In genomic region chr12:6700646-6701051, GRCh38 we compare ENCODE assay signal across 8 cellular contexts. TPM values are rescaled to one million over a fixed set of nuclear protein-coding genes. Genes with fewer than 3 reads are reported as not detected.
DNase-seq lines count a peak whose midpoint lies in the region; ATAC-seq and TF ChIP-seq lines count a peak whose summit lies in the region.

PIANP (minus strand) TSS chr12:6700815; CDS start chr12:6698061, 2,754 bp downstream.

- no peak for TF ChIP-seq EP300 in SK-N-SH (IDR thresholded peaks at IDR 0.05; ENCODE audit: borderline replicate concordance in 1 of 2, low read depth in 1 of 2, low read length in 1 of 2)

- POLR2A ChIA-PET in SK-N-SH (lab: Yijun Ruan, JAX), result interaction anchor here (0.7 to 3.1 kb wide), 2 partner anchors 11 kb away, joined by 3 to 38 read pairs; partner anchors contain the start of gene ZNF384

- H3K4me2 ChIP-seq in SK-N-SH (peak within 1 kb of the TSS; percentile 98), hepatocyte (peak within 1 kb of the TSS; percentile 96)

- H3K36me3 ChIP-seq in SK-N-SH (replicated peaks in 1 of 2; ENCODE audit: control insufficient read depth in 1 of 2, insufficient read depth in 2 of 2, low read length in 1 of 2) (peaks cover 0 to 15% of the 10 kb centered on the region in 2 experiments), hepatocyte (replicated peaks; ENCODE audit: insufficient read depth, low read depth) (no peaks in the 10 kb centered on the region)

- WGBS in SK-N-SH (ENCODE audit: low lambda C conversion rate), result no CpG with 5 or more reads among the region's 43 CpGs
- WGBS in hepatocyte (ENCODE audit: low lambda C conversion rate, missing lambda C conversion rate), result 3% methylated on average over 4 of the region's 43 CpGs

- H3K9me3 ChIP-seq in SK-N-SH (no peaks in the 10 kb centered on the region), hepatocyte (ENCODE audit: low read depth) (no peaks in the 10 kb centered on the region)

- ATAC-seq in GM19351 (IDR thresholded peaks at IDR 0.05; ENCODE audit: unreplicated experiment), result no peak

- H4K20me1 ChIP-seq in SK-N-SH (ENCODE audit: insufficient read depth), result no peaks in the 10 kb centered on the region
- no peaks in the 10 kb centered on the region for H4K20me1 ChIP-seq in hepatocyte (ENCODE audit: insufficient read depth, poor library complexity, severe bottlenecking)

- H3K79me2 ChIP-seq in SK-N-SH (ENCODE audit: insufficient read depth), result peaks cover 11% of the 10 kb centered on the region
- no peaks in the 10 kb centered on the region for H3K79me2 ChIP-seq in hepatocyte

- H3K27me3 ChIP-seq in SK-N-SH (ENCODE audit: insufficient read depth) (no peaks in the 10 kb centered on the region), hepatocyte (peaks cover 73% of the 10 kb centered on the region)

- H3K27ac ChIP-seq in SK-N-SH (ENCODE audit: low read depth in 2 of 2, low read length in 1 of 2) (peak within 1 kb of the TSS in 1 of 2 experiments; percentile 80; a peak in 2 of 4 replicates), hepatocyte (no peak within 1 kb of the TSS)

- in situ Hi-C loops in G401 (cut with HindIII; ENCODE audit: low sequenced_read_pairs), result no loop called here
- in situ Hi-C loops in GM13976 (cut with MboI; ENCODE audit: low sequenced_read_pairs, unreplicated experiment), result no loop called here

- TF ChIP-seq CTCF in SK-N-SH (IDR thresholded peaks at IDR 0.05), result no peak
- TF ChIP-seq CTCF in hepatocyte (IDR thresholded peaks at IDR 0.05; ENCODE audit: poor library complexity), result no peak
- TF ChIP-seq CTCF in GM13976 (IDR thresholded peaks at IDR 0.05; ENCODE audit: borderline replicate concordance, control extremely low read depth, extremely low read depth, insufficient read depth, missing control alignments), result no peak

- peaks cover 6 to 13% of the 10 kb centered on the region in 2 experiments; a peak in 2 of 4 replicates for H3K4me1 ChIP-seq in SK-N-SH (ENCODE audit: control insufficient read depth in 1 of 2, insufficient read depth in 2 of 2, low read depth in 1 of 2, low read length in 1 of 2)
- H3K4me1 ChIP-seq in hepatocyte (ENCODE audit: insufficient read depth), result peaks cover 10% of the 10 kb centered on the region

- H2AFZ ChIP-seq in SK-N-SH (ENCODE audit: low read depth) (peak within 1 kb of the TSS; percentile 81), hepatocyte (peak within 1 kb of the TSS; percentile 63)

- peak within 1 kb of the TSS; percentile 85 for H3K9ac ChIP-seq in SK-N-SH

- H3F3A ChIP-seq in SK-N-SH (replicated peaks; ENCODE audit: insufficient read depth), result peaks cover 12% of the 10 kb centered on the region

- CTCF ChIA-PET in SK-N-SH (lab: Yijun Ruan, JAX), result interaction anchor here (0.6 to 2.7 kb wide), 2 partner anchors 53 to 105 kb away, joined by 3 to 13 read pairs; partner anchors contain the start of gene MLF2

- H3K9me2 ChIP-seq in SK-N-SH (no peaks in the 10 kb centered on the region), hepatocyte (replicated peaks; ENCODE audit: insufficient read depth) (no peaks in the 10 kb centered on the region)

- H3K4me3 ChIP-seq in SK-N-SH (ENCODE audit: low read depth in 2 of 2, low read length in 1 of 2) (peak within 1 kb of the TSS; percentile 74 to 80), hepatocyte (peak within 1 kb of the TSS; percentile 58), skeletal muscle cell (ENCODE audit: low read depth, low read length) (peak within 1 kb of the TSS; percentile 70)

- no peak for TF ChIP-seq RAD21 in SK-N-SH (IDR thresholded peaks at IDR 0.05; ENCODE audit: low read length)

- DNase-seq in G401 (ENCODE audit: low spot score) (peak; percentile 73), SK-N-SH (peak; percentile 92), anterior cingulate cortex (lab: John Stamatoyannopoulos, UW) (peak in 31 of 58 donors; percentile 10 to 71 (median 30)), hepatocyte (ENCODE audit: low spot score) (peak; percentile 77), skeletal muscle cell (ENCODE audit: low read depth) (no peak), GM13976 (ENCODE audit: low spot score) (no peak), kidney glomerular epithelial cell (lab: John Stamatoyannopoulos, UW) (no peak)

TF ChIP-seq in SK-N-SH, 30 proteins besides CTCF, POLR2A, EP300 and RAD21:
- TF ChIP-seq TAF1 (IDR thresholded peaks at IDR 0.05; ENCODE audit: borderline replicate concordance, low read depth, low read length) (no peak), POLR2AphosphoS5 (IDR thresholded peaks at IDR 0.05; ENCODE audit: low read depth, low read length) (no peak), EZH2phosphoT487 (IDR thresholded peaks at IDR 0.05; ENCODE audit: borderline replicate concordance, low read depth) (no peak), NRF1 (IDR thresholded peaks at IDR 0.05; ENCODE audit: low read depth, low read length) (no peak), CHD2 (IDR thresholded peaks at IDR 0.05; ENCODE audit: low read length, partially characterized antibody) (peak; percentile 48), FOSL2 (IDR thresholded peaks at IDR 0.05; ENCODE audit: borderline replicate concordance, low read depth) (no peak)

RNA-seq across cellular contexts. Expression of gene PIANP, which starts in this region (rescaled TPM):
- 0.44 and 4.4 TPM in 2 replicates for total RNA-seq in G401 (2014; rRNA removed; shearing (Covaris generic))
- polyA plus RNA-seq in SK-N-SH (2012; rRNA removed) (5.9 and 9.9 TPM in 2 replicates), hepatocyte (0.95 and 1.0 TPM in 2 replicates)
- 9.0 and 13.5 TPM in 2 replicates for polyA plus RNA-seq in SK-N-SH (2012; cell fraction: cytosol; rRNA removed)
- polyA plus RNA-seq in SK-N-SH (2012; cell fraction: nucleus; rRNA removed), result 26.9 and 28.4 TPM in 2 replicates
- total RNA-seq in hepatocyte, result 0.16 and 0.17 TPM in 2 replicates

Comparison
In these comparisons a context has a peak if more than half of its experiments do, and no peak if none do; other contexts are left out.
1. DNase-seq: peak in G401 (single experiment), SK-N-SH (single experiment), anterior cingulate cortex (31 of 58) and hepatocyte (single experiment); none in skeletal muscle cell (single experiment), GM13976 (single experiment) and kidney glomerular epithelial cell (single experiment).
2. Peak in every context shown above with its lines, with median percentiles within 50 percentile points of each other: H3K4me3 ChIP-seq.